8 cellular contexts compared by ENCODE assay signal in the genomic region with DNA sequence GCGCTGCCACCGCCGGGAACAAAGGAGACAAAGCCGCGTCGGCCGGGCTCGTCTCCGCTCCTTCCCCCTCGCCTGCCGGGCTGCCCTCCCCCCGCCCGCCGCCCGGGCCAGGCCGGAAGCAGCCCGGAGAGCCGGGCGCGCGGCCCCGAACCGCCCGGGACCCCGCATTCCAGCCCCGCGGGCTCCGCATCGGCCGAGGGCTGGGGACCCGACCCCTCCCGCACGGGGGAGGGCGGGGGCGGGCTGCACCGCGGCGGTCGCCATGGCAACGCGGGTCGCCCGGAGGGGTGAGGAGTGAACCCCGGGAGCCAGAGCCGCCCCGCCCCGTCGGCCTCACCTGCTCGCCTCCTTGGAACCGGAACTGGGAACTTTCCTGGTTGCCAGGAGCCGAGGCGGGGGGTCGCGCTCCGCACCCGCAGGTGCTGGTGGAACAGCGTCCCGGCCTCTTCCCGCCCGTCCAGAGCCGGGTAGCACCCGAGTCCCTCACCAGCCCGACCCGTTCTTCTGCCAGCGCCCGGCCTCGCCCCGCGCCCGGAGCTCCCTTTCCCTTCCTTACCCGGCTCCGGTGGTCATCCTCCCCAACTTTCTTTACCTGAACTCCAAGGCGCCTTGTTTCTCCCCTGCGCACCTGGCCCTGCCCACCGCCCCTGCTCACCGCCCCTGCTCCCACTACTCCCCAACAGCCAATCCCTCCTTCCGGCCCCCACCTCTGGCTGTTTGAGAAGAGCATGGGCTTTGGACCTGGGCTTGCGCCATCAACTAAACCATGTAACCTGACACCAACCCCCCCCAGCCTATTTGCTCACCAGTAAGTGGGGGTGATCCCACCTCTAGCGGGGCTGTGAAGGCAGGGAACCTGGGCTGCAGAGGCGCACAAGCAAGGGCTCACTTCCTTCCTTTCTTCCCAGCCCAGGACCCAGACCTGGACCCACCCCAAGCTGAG. TPM values are rescaled to one million over a fixed set of nuclear protein-coding genes. Genes with fewer than 3 reads are reported as not detected.
DNase-seq lines count a peak whose midpoint lies in the region; ATAC-seq, FAIRE-seq and TF ChIP-seq lines count a peak whose summit lies in the region.

A gene with protein sequence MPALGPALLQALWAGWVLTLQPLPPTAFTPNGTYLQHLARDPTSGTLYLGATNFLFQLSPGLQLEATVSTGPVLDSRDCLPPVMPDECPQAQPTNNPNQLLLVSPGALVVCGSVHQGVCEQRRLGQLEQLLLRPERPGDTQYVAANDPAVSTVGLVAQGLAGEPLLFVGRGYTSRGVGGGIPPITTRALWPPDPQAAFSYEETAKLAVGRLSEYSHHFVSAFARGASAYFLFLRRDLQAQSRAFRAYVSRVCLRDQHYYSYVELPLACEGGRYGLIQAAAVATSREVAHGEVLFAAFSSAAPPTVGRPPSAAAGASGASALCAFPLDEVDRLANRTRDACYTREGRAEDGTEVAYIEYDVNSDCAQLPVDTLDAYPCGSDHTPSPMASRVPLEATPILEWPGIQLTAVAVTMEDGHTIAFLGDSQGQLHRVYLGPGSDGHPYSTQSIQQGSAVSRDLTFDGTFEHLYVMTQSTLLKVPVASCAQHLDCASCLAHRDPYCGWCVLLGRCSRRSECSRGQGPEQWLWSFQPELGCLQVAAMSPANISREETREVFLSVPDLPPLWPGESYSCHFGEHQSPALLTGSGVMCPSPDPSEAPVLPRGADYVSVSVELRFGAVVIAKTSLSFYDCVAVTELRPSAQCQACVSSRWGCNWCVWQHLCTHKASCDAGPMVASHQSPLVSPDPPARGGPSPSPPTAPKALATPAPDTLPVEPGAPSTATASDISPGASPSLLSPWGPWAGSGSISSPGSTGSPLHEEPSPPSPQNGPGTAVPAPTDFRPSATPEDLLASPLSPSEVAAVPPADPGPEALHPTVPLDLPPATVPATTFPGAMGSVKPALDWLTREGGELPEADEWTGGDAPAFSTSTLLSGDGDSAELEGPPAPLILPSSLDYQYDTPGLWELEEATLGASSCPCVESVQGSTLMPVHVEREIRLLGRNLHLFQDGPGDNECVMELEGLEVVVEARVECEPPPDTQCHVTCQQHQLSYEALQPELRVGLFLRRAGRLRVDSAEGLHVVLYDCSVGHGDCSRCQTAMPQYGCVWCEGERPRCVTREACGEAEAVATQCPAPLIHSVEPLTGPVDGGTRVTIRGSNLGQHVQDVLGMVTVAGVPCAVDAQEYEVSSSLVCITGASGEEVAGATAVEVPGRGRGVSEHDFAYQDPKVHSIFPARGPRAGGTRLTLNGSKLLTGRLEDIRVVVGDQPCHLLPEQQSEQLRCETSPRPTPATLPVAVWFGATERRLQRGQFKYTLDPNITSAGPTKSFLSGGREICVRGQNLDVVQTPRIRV (N-terminal part only) (minus strand): TSS at position 671 of the 943 bp plus-strand sequence. CDS start 5,475 bp downstream, outside the sequence.

- H3K4me3 Mint-ChIP-seq in nephron progenitor cell = peak within 1 kb of the TSS; percentile 90

- H3K27ac Mint-ChIP-seq in nephron progenitor cell = peak within 1 kb of the TSS; percentile 96

- H3K27me3 Mint-ChIP-seq in nephron progenitor cell (ENCODE audit: low read depth, poor library complexity) = no peaks in the 10 kb centered on the region

- TF ChIP-seq CTCF in nephron progenitor cell (IDR thresholded peaks at IDR 0.05) = no peak

- H3K27ac ChIP-seq in substantia nigra (ENCODE audit: low read depth, low read length, poor library complexity, severe bottlenecking) = peak within 1 kb of the TSS; percentile 98

- H3K4me1 Mint-ChIP-seq in nephron progenitor cell = peaks cover 55% of the 10 kb centered on the region

- DNase-seq in DMS79 (lab: John Stamatoyannopoulos, UW) (peak; percentile 58), HT-29 (ENCODE audit: low spot score) (peak; percentile 79), RPMI7951 (ENCODE audit: low read depth) (peak; percentile 50), frontal cortex (ENCODE audit: low spot score in 2 of 2) (peak; percentile 86 to 88), nephron progenitor cell (peak; percentile 82), substantia nigra (lab: John Stamatoyannopoulos, UW) (peak in 43 of 49 donors; percentile 49 to 94 (median 74))
- DNase-seq in activated naive CD4-positive, alpha-beta T cell treated with Interleukin-2 at 50 U/mL for 16 hours = peak; percentile 68

- no peak for ATAC-seq in HG02571 (IDR thresholded peaks at IDR 0.05; ENCODE audit: unreplicated experiment)

- H3K9me3 Mint-ChIP-seq in nephron progenitor cell = no peaks in the 10 kb centered on the region

- H3K36me3 Mint-ChIP-seq in nephron progenitor cell (ENCODE audit: low read depth) = peaks cover 5% of the 10 kb centered on the region

- no peak for FAIRE-seq in frontal cortex (lab: Jason Lieb, UNC)

RNA-seq across cellular contexts. Expression of the gene that starts here (rescaled TPM):
- total RNA-seq in HT-29 (2014; rRNA removed; shearing (Covaris generic)) = 194 and 209 TPM in 2 replicates
- 4.7 and 14.2 TPM in 2 replicates for total RNA-seq in RPMI7951 (2014; rRNA removed; shearing (Covaris generic))
- 32.2 TPM for total RNA-seq in frontal cortex
